8 cellular contexts compared by ENCODE assay signal in the genomic region with DNA sequence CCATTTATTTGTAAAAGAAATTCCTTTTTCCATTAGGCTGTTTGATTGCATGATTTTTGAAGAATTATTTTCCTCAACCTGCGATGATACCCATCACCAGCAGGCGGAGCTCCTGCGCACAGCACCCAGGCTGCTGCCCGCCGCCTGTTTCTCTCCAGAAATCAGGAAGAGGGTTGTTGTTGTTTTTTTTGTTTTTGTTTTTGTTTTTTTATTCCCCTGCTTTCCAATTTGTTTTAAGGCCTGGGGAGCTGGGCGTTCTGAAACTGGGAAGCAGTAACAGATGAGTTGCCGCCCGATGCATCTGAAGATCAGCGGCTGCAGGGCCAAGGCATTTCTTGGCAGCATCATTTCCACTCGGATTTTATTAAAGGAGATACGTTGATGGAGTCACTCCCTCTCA.
A peak's percentile ranks its signal among the peaks of the same experiment; 100 is the strongest.
DNase-seq lines count a peak whose midpoint lies in the region; ATAC-seq, FAIRE-seq and TF ChIP-seq lines count a peak whose summit lies in the region.

No MANE protein-coding gene starts in this region.

- H3K36me3 ChIP-seq in skeletal muscle satellite cell (ENCODE audit: insufficient read depth, low read length): no peaks in the 10 kb centered on the region

- no peak for TF ChIP-seq POLR2A in H54 (IDR thresholded peaks at IDR 0.05; ENCODE audit: low read depth, low read length)

- H3K4me1 Mint-ChIP-seq in activated naive CD8-positive, alpha-beta T cell treated with anti-CD3 and anti-CD28 coated beads for 36 hours: peaks cover 18% of the 10 kb centered on the region

- H3K36me3 Mint-ChIP-seq in activated naive CD8-positive, alpha-beta T cell treated with anti-CD3 and anti-CD28 coated beads for 36 hours: no peaks in the 10 kb centered on the region

- no peak for FAIRE-seq in H54 (lab: Jason Lieb, UNC)

- POLR2A ChIA-PET in RWPE1 (lab: Yijun Ruan, JAX; ENCODE audit: low non-redundant PET): no interaction called here

- no peaks in the 10 kb centered on the region for H3K9me3 Mint-ChIP-seq in activated naive CD8-positive, alpha-beta T cell treated with anti-CD3 and anti-CD28 coated beads for 36 hours

- H3K27ac Mint-ChIP-seq in activated naive CD8-positive, alpha-beta T cell treated with anti-CD3 and anti-CD28 coated beads for 36 hours: no peak overlapping the region

- peak overlapping the region; percentile 65 for H3K9ac ChIP-seq in skeletal muscle satellite cell (ENCODE audit: low read depth, low read length)

- H3K4me3 ChIP-seq in skeletal muscle satellite cell (ENCODE audit: low read length): peak overlapping the region; percentile 55

- peaks cover 49% of the 10 kb centered on the region for H3K27me3 ChIP-seq in skeletal muscle satellite cell (ENCODE audit: control insufficient read depth, insufficient read depth, low read length)

- intact Hi-C loops in left cardiac atrium (cut with DNase I): loop anchor here (2.0 to 10.0 kb wide), 6 partner anchors 52 to 647 kb away; no protein-coding TSS in a partner anchor

- no peaks in the 10 kb centered on the region for H3K9me3 ChIP-seq in skeletal muscle satellite cell (replicated peaks; ENCODE audit: low read length)

- H3K27ac ChIP-seq in RWPE1: no peak overlapping the region

- no peak overlapping the region for H3K4me3 Mint-ChIP-seq in activated naive CD8-positive, alpha-beta T cell treated with anti-CD3 and anti-CD28 coated beads for 36 hours

- CTCF ChIA-PET in RWPE1 (lab: Yijun Ruan, JAX): interaction anchor here (0.5 to 2.3 kb wide), 11 partner anchors 9 to 1612 kb away, joined by 3 to 10 read pairs (median 4); partner anchors contain the start of gene MBP

- H3K4me2 ChIP-seq in skeletal muscle satellite cell (ENCODE audit: low read length): peak overlapping the region; percentile 84

- H3K4me1 ChIP-seq in skeletal muscle satellite cell (ENCODE audit: control insufficient read depth, insufficient read depth, low read length): no peaks in the 10 kb centered on the region

- no peaks in the 10 kb centered on the region for H3K27me3 Mint-ChIP-seq in activated naive CD8-positive, alpha-beta T cell treated with anti-CD3 and anti-CD28 coated beads for 36 hours

- peak in 1 of 2 donors; percentile 28 for ATAC-seq in left cardiac atrium
- ATAC-seq in HG02852 (IDR thresholded peaks at IDR 0.05; ENCODE audit: unreplicated experiment): no peak

- DNase-seq in COLO668 (lab: John Stamatoyannopoulos, UW; ENCODE audit: unreplicated experiment) (peak; percentile 57), H54 (ENCODE audit: insufficient read length, low spot score) (peak; percentile 6), RWPE1 (ENCODE audit: low spot score) (peak; percentile 53), left cardiac atrium (peak; percentile 61), ecto neural progenitor cell (ENCODE audit: low spot score) (no peak)
- DNase-seq in activated naive CD8-positive, alpha-beta T cell treated with anti-CD3 and anti-CD28 coated beads for 36 hours: peak; percentile 28

- TF ChIP-seq CTCF in RWPE1 (conservative IDR thresholded peaks at IDR 0.05; ENCODE audit: low read depth): peak; percentile 100
